In the genomic region with DNA sequence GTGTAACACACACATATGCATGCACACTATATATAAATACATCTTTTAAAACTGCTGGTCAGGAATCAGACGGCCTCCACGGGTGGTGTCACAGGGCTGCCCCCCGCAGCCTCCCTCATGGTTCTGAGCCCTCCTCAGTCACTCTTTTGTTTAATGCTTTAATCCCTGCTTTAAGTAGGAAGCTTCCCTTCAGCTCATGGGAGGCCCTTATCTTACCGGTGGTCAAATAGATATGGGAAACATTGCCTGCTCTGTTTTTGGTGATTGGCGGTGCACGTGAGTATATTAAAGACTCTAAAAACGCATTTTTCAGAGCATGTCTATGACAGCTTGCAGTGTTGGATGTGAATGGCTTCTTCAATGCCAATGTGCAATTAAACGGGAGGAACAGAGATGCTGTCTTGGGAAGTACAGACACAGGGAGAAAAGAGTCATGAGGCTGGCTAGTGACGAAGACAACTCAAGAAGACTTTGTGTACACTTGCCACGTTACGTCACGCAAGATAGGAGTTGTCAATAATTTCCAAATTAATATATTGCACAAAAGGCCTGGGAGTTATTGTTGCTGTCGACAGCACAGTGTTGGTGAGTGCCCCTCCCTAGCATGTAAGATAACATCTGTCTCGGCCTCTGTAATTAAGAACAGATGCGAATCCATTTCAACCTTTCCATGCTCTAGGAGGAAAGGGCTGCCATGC, we compare ENCODE assay signal across 20 cellular contexts. TPM values are rescaled to one million over a fixed set of nuclear protein-coding genes. Genes with fewer than 3 reads are reported as not detected.
DNase-seq lines count a peak whose midpoint lies in the region; FAIRE-seq and TF ChIP-seq lines count a peak whose summit lies in the region.
"Had no signal": no experiment of that assay in that cellular context is flagged by ENCODE, and none has a peak within 500 bp of the region (broad histone marks: within the 10 kb centered on the region; RNA-seq: fewer than 3 reads in every experiment).

No MANE protein-coding gene starts in this region.

- H3K9me3 Mint-ChIP-seq in activated T-cell treated with anti-CD3 and anti-CD28 coated beads, Interleukin-2, amount 50 U/mL, for 24 hours = no peaks in the 10 kb centered on the region
- H3K9me3 Mint-ChIP-seq: activated B cell treated with CpG ODN at 0.5 μM for 24 hours; GM23338; natural killer cell treated with Interleukin-12 subunit alpha and Interleukin-12 subunit beta and Interleukin-15 and Interleukin-18, amount 100 ng/mL, for 72 hours had no signal

- H3K27me3 Mint-ChIP-seq in activated T-cell treated with anti-CD3 and anti-CD28 coated beads, Interleukin-2, amount 50 U/mL, for 24 hours = peaks cover 4% of the 10 kb centered on the region
- H3K27me3 Mint-ChIP-seq: natural killer cell treated with Interleukin-12 subunit alpha and Interleukin-12 subunit beta and Interleukin-15 and Interleukin-18, amount 100 ng/mL, for 72 hours had no signal

- H3K9me3 ChIP-seq in fibroblast of lung (ENCODE audit: control insufficient read depth, insufficient read depth, low read depth, low read length) = no peaks in the 10 kb centered on the region
- no peaks in the 10 kb centered on the region for H3K9me3 ChIP-seq in smooth muscle cell (replicated peaks; ENCODE audit: low read depth)
- H3K9me3 ChIP-seq in kidney (ENCODE audit: control insufficient read depth in 1 of 2, low read length in 2 of 2) = no peaks in the 10 kb centered on the region
- H3K9me3 ChIP-seq: MG63, prostate gland had no signal

- H3K27me3 ChIP-seq in fibroblast of lung (ENCODE audit: control insufficient read depth, insufficient read depth, low read length) (no peaks in the 10 kb centered on the region), smooth muscle cell (ENCODE audit: low read depth) (no peaks in the 10 kb centered on the region)
- H3K27me3 ChIP-seq: MG63 had no signal

- no peaks in the 10 kb centered on the region for H3K36me3 Mint-ChIP-seq in activated T-cell treated with anti-CD3 and anti-CD28 coated beads, Interleukin-2, amount 50 U/mL, for 24 hours (ENCODE audit: low read depth)
- H3K36me3 Mint-ChIP-seq: natural killer cell treated with Interleukin-12 subunit alpha and Interleukin-12 subunit beta and Interleukin-15 and Interleukin-18, amount 100 ng/mL, for 72 hours; stimulated activated memory B cell treated with anti-CD40 and anti-IgM and Interleukin-4, amounts not matched to agents 10 μg/mL and 1 μg/mL and 100 μg/mL, for 72 hours had no signal

- H3K36me3 ChIP-seq in fibroblast of lung (ENCODE audit: control insufficient read depth, insufficient read depth, low read length) (no peaks in the 10 kb centered on the region), smooth muscle cell (ENCODE audit: low read depth) (no peaks in the 10 kb centered on the region), kidney (ENCODE audit: control insufficient read depth in 1 of 2, insufficient read depth in 2 of 2, low read length in 2 of 2) (no peaks in the 10 kb centered on the region)
- H3K36me3 ChIP-seq: MG63, prostate gland had no signal

- DNase-seq in GM03348 (ENCODE audit: low spot score) (peak; percentile 83), SK-N-DZ (ENCODE audit: low spot score) (peak; percentile 94), fibroblast of lung (ENCODE audit: low read depth in 2 of 2) (peak; percentile 43 to 50), smooth muscle cell (lab: John Stamatoyannopoulos, UW; ENCODE audit: unreplicated experiment) (no peak), kidney (no peak), NCI-H1694 (lab: John Stamatoyannopoulos, UW) (no peak)
- no peak for DNase-seq in activated T-cell treated with anti-CD3 and anti-CD28 coated beads, Interleukin-2, amount 50 U/mL, for 24 hours
- DNase-seq: activated B cell treated with CpG ODN at 0.5 μM for 24 hours, amygdala, DND-41, glutamatergic neuron, mesenchymal stem cell, MG63, NCI-H187 treated with DMSO at 0.1 percent for 48 hours had no signal

- TF ChIP-seq CTCF in fibroblast of lung (conservative IDR thresholded peaks at IDR 0.05 in 1 of 2, IDR thresholded peaks at IDR 0.05 in 1 of 2; ENCODE audit: low read depth in 1 of 2, low read length in 2 of 2) (no peak), smooth muscle cell (IDR thresholded peaks at IDR 0.05; ENCODE audit: borderline replicate concordance, insufficient read depth, poor library complexity, severe bottlenecking) (no peak), kidney (IDR thresholded peaks at IDR 0.05; ENCODE audit: borderline replicate concordance, extremely low read depth, insufficient read depth) (no peak)

- no peak overlapping the region for H3K27ac Mint-ChIP-seq in activated T-cell treated with anti-CD3 and anti-CD28 coated beads, Interleukin-2, amount 50 U/mL, for 24 hours
- H3K27ac Mint-ChIP-seq: activated B cell treated with CpG ODN at 0.5 μM for 24 hours; GM23338; natural killer cell treated with Interleukin-12 subunit alpha and Interleukin-12 subunit beta and Interleukin-15 and Interleukin-18, amount 100 ng/mL, for 72 hours; stimulated activated memory B cell treated with anti-CD40 and anti-IgM and Interleukin-4, amounts not matched to agents 10 μg/mL and 1 μg/mL and 100 μg/mL, for 72 hours had no signal

- peaks cover 4% of the 10 kb centered on the region for H3K4me1 Mint-ChIP-seq in activated T-cell treated with anti-CD3 and anti-CD28 coated beads, Interleukin-2, amount 50 U/mL, for 24 hours (ENCODE audit: low read depth)
- H3K4me1 Mint-ChIP-seq: activated B cell treated with CpG ODN at 0.5 μM for 24 hours; GM23338; stimulated activated memory B cell treated with anti-CD40 and anti-IgM and Interleukin-4, amounts not matched to agents 10 μg/mL and 1 μg/mL and 100 μg/mL, for 72 hours had no signal

- H4K20me1 ChIP-seq in fibroblast of lung (ENCODE audit: control insufficient read depth, extremely low read depth, insufficient read depth, low read length) (no peaks in the 10 kb centered on the region), smooth muscle cell (ENCODE audit: low read depth) (no peaks in the 10 kb centered on the region)

- no peaks in the 10 kb centered on the region for H3F3A ChIP-seq in smooth muscle cell (ENCODE audit: low read depth)

- no peaks in the 10 kb centered on the region for H3K4me1 ChIP-seq in fibroblast of lung (ENCODE audit: control insufficient read depth, extremely low read depth, insufficient read depth, low read length)
- H3K4me1 ChIP-seq in smooth muscle cell (ENCODE audit: low read depth) = peaks cover 12% of the 10 kb centered on the region
- H3K4me1 ChIP-seq in kidney (ENCODE audit: control insufficient read depth in 1 of 2, insufficient read depth in 1 of 2, low read depth in 1 of 2, low read length in 2 of 2) = no peaks in the 10 kb centered on the region

- no peak for FAIRE-seq in kidney (lab: Jason Lieb, UNC)

- intact Hi-C loops in kidney (cut with DNase I) = no loop called here

- H3K79me2 ChIP-seq in fibroblast of lung (ENCODE audit: control insufficient read depth, insufficient read depth, low read length) (no peaks in the 10 kb centered on the region), smooth muscle cell (ENCODE audit: low read depth) (no peaks in the 10 kb centered on the region)

- H2AFZ ChIP-seq in fibroblast of lung (ENCODE audit: low read length) (no peak overlapping the region), smooth muscle cell (ENCODE audit: low read depth) (no peak overlapping the region)
- H2AFZ ChIP-seq: GM23338 had no signal

- H3K4me3 ChIP-seq in fibroblast of lung (replicated peaks in 1 of 4; ENCODE audit: control extremely low read depth in 1 of 4, insufficient read depth in 1 of 4, low read depth in 3 of 4, low read length in 4 of 4) (no peak overlapping the region), smooth muscle cell (no peak overlapping the region), kidney (ENCODE audit: low read length in 2 of 2) (no peak overlapping the region)
- H3K4me3 ChIP-seq: GM23338, MG63, prostate gland had no signal

- 36% methylated on average over 15 of the region's 15 CpGs for WGBS in smooth muscle cell (ENCODE audit: low lambda C conversion rate)

- H3K27ac ChIP-seq in fibroblast of lung (ENCODE audit: insufficient read depth, low read length) (no peak overlapping the region), smooth muscle cell (ENCODE audit: low read depth) (no peak overlapping the region), kidney (ENCODE audit: low read depth in 2 of 2, low read length in 2 of 2) (no peak overlapping the region)
- H3K27ac ChIP-seq: prostate gland had no signal

- no peak overlapping the region for H3K4me3 Mint-ChIP-seq in activated T-cell treated with anti-CD3 and anti-CD28 coated beads, Interleukin-2, amount 50 U/mL, for 24 hours
- H3K4me3 Mint-ChIP-seq: activated B cell treated with CpG ODN at 0.5 μM for 24 hours; GM23338; natural killer cell treated with Interleukin-12 subunit alpha and Interleukin-12 subunit beta and Interleukin-15 and Interleukin-18, amount 100 ng/mL, for 72 hours; stimulated activated memory B cell treated with anti-CD40 and anti-IgM and Interleukin-4, amounts not matched to agents 10 μg/mL and 1 μg/mL and 100 μg/mL, for 72 hours had no signal

- H3K9ac ChIP-seq in fibroblast of lung (ENCODE audit: insufficient read depth, low read length) (no peak overlapping the region), smooth muscle cell (ENCODE audit: low read depth) (no peak overlapping the region), kidney (ENCODE audit: low read length in 2 of 2) (no peak overlapping the region)

- no peak overlapping the region for H3K4me2 ChIP-seq in fibroblast of lung (ENCODE audit: extremely low read depth, insufficient read depth, low read length)
- peak overlapping the region; percentile 48 for H3K4me2 ChIP-seq in smooth muscle cell
- H3K4me2 ChIP-seq: GM23338 had no signal

RNA-seq across cellular contexts. Expression of gene GNLY, which starts 23.3 kb away (rescaled TPM):
- polyA plus RNA-seq in SK-N-DZ (2014; cell fraction: cytosol; rRNA removed) = 0.29 TPM in 1 of 2 replicates, not detected in the other
- 0.66 TPM in 1 of 2 replicates, not detected in the other for polyA plus RNA-seq in SK-N-DZ (2014; cell fraction: nucleus; rRNA removed)
- under 0.01 TPM in 1 of 2 replicates, not detected in the other for total RNA-seq in fibroblast of lung
- not detected in 2 replicates for polyA plus RNA-seq in fibroblast of lung
- polyA plus RNA-seq in fibroblast of lung (2012) = not detected in 2 replicates
- polyA minus RNA-seq in fibroblast of lung (ENCODE audit: low replicate concordance) = not detected in 2 replicates
- total RNA-seq in smooth muscle cell = not detected in 2 replicates
- polyA plus RNA-seq in smooth muscle cell = not detected in 2 replicates
- total RNA-seq in kidney = 5.5 TPM
- 8.1 TPM for polyA plus RNA-seq in kidney (ENCODE audit: insufficient read depth, low read depth, low replicate concordance)
- total RNA-seq: chondrocyte, GM23338 had no signal
- polyA plus RNA-seq: GM23338 had no signal

RNA-seq across cellular contexts. Expression of gene ATOH8, which starts 36.3 kb away (rescaled TPM):
- 1.6 and 1.8 TPM in 2 replicates for polyA plus RNA-seq in SK-N-DZ (2014; cell fraction: cytosol; rRNA removed)
- polyA plus RNA-seq in SK-N-DZ (2014; cell fraction: nucleus; rRNA removed) = 1.9 and 3.1 TPM in 2 replicates
- total RNA-seq in fibroblast of lung (19.0 and 19.2 TPM in 2 replicates), smooth muscle cell (5.2 and 6.5 TPM in 2 replicates), kidney (11.2 TPM)
- polyA plus RNA-seq in fibroblast of lung (5.6 and 7.1 TPM in 2 replicates), smooth muscle cell (4.6 and 5.2 TPM in 2 replicates), kidney (ENCODE audit: insufficient read depth, low read depth, low replicate concordance) (18.6 TPM)
- polyA plus RNA-seq in fibroblast of lung (2012) = 11.7 and 17.4 TPM in 2 replicates
- 12.8 and 15.6 TPM in 2 replicates for polyA minus RNA-seq in fibroblast of lung (ENCODE audit: low replicate concordance)
- total RNA-seq: activated B cell treated with CpG ODN at 0.5 μM for 24 hours; activated CD8-positive, alpha-beta memory T cell treated with anti-CD3 and anti-CD28 coated beads for 36 hours; natural killer cell treated with Interleukin-12 subunit alpha and Interleukin-12 subunit beta and Interleukin-15 and Interleukin-18, amount 100 ng/mL, for 72 hours had no signal

RNA-seq across cellular contexts. Expression of gene SFTPB, which starts 49.5 kb away (rescaled TPM):
- polyA plus RNA-seq in SK-N-DZ (2014; cell fraction: cytosol; rRNA removed) = not detected in 2 replicates
- not detected in 2 replicates for polyA plus RNA-seq in SK-N-DZ (2014; cell fraction: nucleus; rRNA removed)
- total RNA-seq in fibroblast of lung (not detected in 2 replicates), smooth muscle cell (not detected in 2 replicates), kidney (1.3 TPM)
- polyA plus RNA-seq in fibroblast of lung (not detected in 2 replicates), smooth muscle cell (not detected in 2 replicates), kidney (ENCODE audit: insufficient read depth, low read depth, low replicate concordance) (0.92 TPM)
- not detected in 2 replicates for polyA plus RNA-seq in fibroblast of lung (2012)
- not detected in 2 replicates for polyA minus RNA-seq in fibroblast of lung (ENCODE audit: low replicate concordance)
- total RNA-seq: activated B cell treated with CpG ODN at 0.5 μM for 24 hours; activated CD8-positive, alpha-beta memory T cell treated with anti-CD3 and anti-CD28 coated beads for 36 hours; chondrocyte; GM23338; natural killer cell treated with Interleukin-12 subunit alpha and Interleukin-12 subunit beta and Interleukin-15 and Interleukin-18, amount 100 ng/mL, for 72 hours had no signal

Comparison
In these comparisons a context has a peak if more than half of its experiments do, and no peak if none do; other contexts are left out.
1. DNase-seq: peak in GM03348 (single experiment), SK-N-DZ (single experiment) and fibroblast of lung (2 of 2); none in smooth muscle cell (single experiment), kidney (single experiment), NCI-H1694 (single experiment) and activated T-cell treated with anti-CD3 and anti-CD28 coated beads, Interleukin-2, amount 50 U/mL, for 24 hours (single experiment).